ENCODE assay signal across 27 cellular contexts in the genomic region with DNA sequence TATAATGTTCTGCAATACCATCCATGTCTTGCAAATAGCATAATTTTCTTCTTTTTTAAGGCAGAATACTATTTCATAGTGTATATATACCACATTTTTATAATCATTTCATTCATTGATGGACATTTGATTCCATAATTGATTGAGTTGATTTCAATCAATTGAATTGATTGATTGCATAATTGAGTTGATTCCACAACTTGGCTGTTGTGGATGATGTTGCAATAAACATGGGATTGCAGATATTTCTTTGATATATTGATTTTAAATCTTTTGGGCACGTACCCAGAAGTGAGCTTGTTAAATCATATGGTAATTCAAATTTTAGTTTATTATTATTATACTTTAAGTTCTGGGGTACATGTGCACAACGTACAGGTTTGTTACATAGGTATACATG.
"Had no signal": no experiment of that assay in that cellular context is flagged by ENCODE, and none has a peak within 500 bp of the region (broad histone marks: within the 10 kb centered on the region; RNA-seq: fewer than 3 reads in every experiment).

No MANE protein-coding gene starts in this region.

- H3K4me1 ChIP-seq: stomach, suprapubic skin, testis, thyroid gland, tibial artery, tibial nerve, transverse colon, upper lobe of left lung, upper lobe of right lung, uterus, vagina had no signal

- H3K9me3 ChIP-seq: stomach, suprapubic skin, testis, thoracic aorta, thyroid gland, tibial artery, tibial nerve, transverse colon, upper lobe of left lung, upper lobe of right lung, uterus, vagina had no signal

- DNase-seq: stimulated activated CD4-positive, alpha-beta T cell treated with anti-CD3 and anti-CD28 coated beads, Interleukin-2, amount 100 ng/mL, for 48 hours; stimulated activated CD4-positive, alpha-beta T cell treated with anti-CD3 and anti-CD28 coated beads, Interleukin-4, amount 100 ng/mL, for 1 hour; stimulated activated CD4-positive, alpha-beta T cell treated with anti-CD3 and anti-CD28 coated beads, Interleukin-4, amount 100 ng/mL, for 24 hours; stimulated activated CD4-positive, alpha-beta T cell treated with anti-CD3 and anti-CD28 coated beads, Interleukin-4, amount 100 ng/mL, for 4 hours; stimulated activated CD8-positive, alpha-beta memory T cell treated with anti-CD3 and anti-CD28 coated beads, Interleukin-4, amount 100 ng/mL, for 48 hours; stimulated activated naive B cell treated with anti-CD40 and anti-IgM and Interleukin-4, amounts not matched to agents 10 μg/mL and 1 μg/mL and 100 μg/mL, for 72 hours; stimulated activated naive CD4-positive, alpha-beta T cell; stimulated activated naive CD4-positive, alpha-beta T cell treated with Interleukin-2 at 50 U/mL for 16 hours; stimulated activated naive CD8-positive, alpha-beta T cell treated with anti-CD3 and anti-CD28 coated beads, Interleukin-15, amount 100 ng/mL, for 72 hours; stimulated activated naive CD8-positive, alpha-beta T cell treated with anti-CD3 and anti-CD28 coated beads, Interleukin-15, Interleukin-2, amounts not matched to agents 100 U/mL and 50 U/mL, for 24 hours; stomach; substantia nigra; testis; thyroid gland; tibial artery; transverse colon; trophoblast cell; upper lobe of left lung; upper lobe of right lung; uterus had no signal

- H3K4me3 ChIP-seq: stomach, suprapubic skin, testis, thoracic aorta, thyroid gland, tibial artery, tibial nerve, transverse colon, upper lobe of left lung, upper lobe of right lung, uterus, vagina had no signal

- H3K27ac ChIP-seq: stomach, suprapubic skin, testis, thoracic aorta, thyroid gland, tibial artery, tibial nerve, transverse colon, upper lobe of left lung, upper lobe of right lung, uterus, vagina had no signal

- ATAC-seq: stimulated activated effector memory CD8-positive, alpha-beta T cell treated with anti-CD3 and anti-CD28 coated beads, Interleukin-12 subunit alpha, Interleukin-12 subunit beta, amount 100 ng/mL, for 72 hours; stimulated activated memory B cell treated with anti-CD40 and anti-IgM and Interleukin-4, amounts not matched to agents 10 μg/mL and 1 μg/mL and 100 μg/mL, for 72 hours; stimulated activated naive B cell treated with anti-CD40 and anti-IgM and Interleukin-4, amounts not matched to agents 10 μg/mL and 1 μg/mL and 100 μg/mL, for 72 hours; stimulated activated naive CD8-positive, alpha-beta T cell treated with anti-CD3 and anti-CD28 coated beads, Interleukin-15, amount 100 ng/mL, for 72 hours; stimulated activated naive CD8-positive, alpha-beta T cell treated with anti-CD3 and anti-CD28 coated beads, Interleukin-15, Interleukin-2, amounts not matched to agents 100 U/mL and 50 U/mL, for 24 hours; upper lobe of right lung had no signal

- H3K36me3 ChIP-seq: stomach, suprapubic skin, thoracic aorta, thyroid gland, tibial artery, tibial nerve, transverse colon, upper lobe of left lung, upper lobe of right lung, uterus, vagina had no signal

- H3K27me3 ChIP-seq: stomach, suprapubic skin, testis, thyroid gland, tibial artery, tibial nerve, transverse colon, upper lobe of left lung, upper lobe of right lung, uterus, vagina had no signal

- FAIRE-seq: urothelium cell line had no signal
